Comparison of ENCODE assay signal across 10 cellular contexts in genomic region chr16:1194665-1195392, GRCh38. TPM values are rescaled to one million over a fixed set of nuclear protein-coding genes. Genes with fewer than 3 reads are reported as not detected.
DNase-seq lines count a peak whose midpoint lies in the region; ATAC-seq, FAIRE-seq and TF ChIP-seq lines count a peak whose summit lies in the region.
"Had no signal": no experiment of that assay in that cellular context is flagged by ENCODE, and none has a peak within 500 bp of the region (broad histone marks: within the 10 kb centered on the region; RNA-seq: fewer than 3 reads in every experiment).

No MANE protein-coding gene starts in this region.

- no peaks in the 10 kb centered on the region for H3K4me1 ChIP-seq in adipocyte (ENCODE audit: control insufficient read depth, insufficient read depth, low read length)
- H3K4me1 ChIP-seq: SJSA1 had no signal

- DNase-seq in GM12891 (ENCODE audit: insufficient read length, low spot score), result peak; percentile 64
- DNase-seq in adipocyte (ENCODE audit: low read depth), result peak; percentile 45
- DNase-seq in left lobe of liver (ENCODE audit: low spot score), result no peak
- no peak for DNase-seq in effector CD8-positive, alpha-beta T cell (lab: John Stamatoyannopoulos, UW)
- no peak for DNase-seq in C1 segment of cervical spinal cord (lab: John Stamatoyannopoulos, UW)
- DNase-seq in effector CD4-positive, alpha-beta T cell, result no peak
- DNase-seq in MV-4-11 (lab: John Stamatoyannopoulos, UW), result no peak

- H3K9me3 ChIP-seq in adipocyte (ENCODE audit: control insufficient read depth, low read length), result no peaks in the 10 kb centered on the region
- H3K9me3 ChIP-seq: SJSA1 had no signal

- no peak for FAIRE-seq in GM12891 (lab: Jason Lieb, UNC)
- FAIRE-seq: frontal cortex had no signal

- peak; percentile 86 for TF ChIP-seq CTCF in 22Rv1 (IDR thresholded peaks at IDR 0.05)

- no peaks in the 10 kb centered on the region for H3K36me3 ChIP-seq in adipocyte (ENCODE audit: control insufficient read depth, insufficient read depth, low read length, severe bottlenecking)
- H3K36me3 ChIP-seq: SJSA1 had no signal

- peaks cover 8% of the 10 kb centered on the region for H3K27me3 ChIP-seq in adipocyte (replicated peaks; ENCODE audit: control insufficient read depth, insufficient read depth, low read length)

- no peak overlapping the region for H3K9ac ChIP-seq in adipocyte (ENCODE audit: low read length)

- H3K27ac ChIP-seq in 22Rv1, result no peak overlapping the region
- H3K27ac ChIP-seq: SJSA1 had no signal

- no peak for TF ChIP-seq POLR2A in GM12891 (IDR thresholded peaks at IDR 0.05; ENCODE audit: low read depth, low read length)

- peak; percentile 39 for ATAC-seq in left lobe of liver

- H3K4me3 ChIP-seq in adipocyte (ENCODE audit: low read length), result no peak overlapping the region
- H3K4me3 ChIP-seq: SJSA1 had no signal

TF ChIP-seq in GM12891, 5 proteins besides CTCF, POLR2A, EP300 and RAD21:
- no peak for TF ChIP-seq SPI1 (IDR thresholded peaks at IDR 0.05; ENCODE audit: low read depth, low read length)
- no peak for TF ChIP-seq POLR2AphosphoS5 (IDR thresholded peaks at IDR 0.05; ENCODE audit: low read depth, low read length)
- no peak for TF ChIP-seq TAF1 (IDR thresholded peaks at IDR 0.05; ENCODE audit: low read depth, low read length)
- TF ChIP-seq POU2F2 (IDR thresholded peaks at IDR 0.05; ENCODE audit: low read depth, low read length), result no peak
- no peak for TF ChIP-seq PAX5 (IDR thresholded peaks at IDR 0.05; ENCODE audit: insufficient read depth, low read length, severe bottlenecking)
TF ChIP-seq in GM12891: peak in this region for 0.

RNA-seq across cellular contexts. Expression of gene TPSG1, which starts 30.2 kb away (rescaled TPM):
- polyA plus RNA-seq in GM12891 (2012; ENCODE audit: low read depth, missing spikeins), result not detected
- total RNA-seq in left lobe of liver, result 0.15 TPM
- total RNA-seq: frontal cortex, SJSA1 had no signal

RNA-seq across cellular contexts. Expression of gene TPSB2, which starts 35.2 kb away (rescaled TPM):
- not detected for polyA plus RNA-seq in GM12891 (2012; ENCODE audit: low read depth, missing spikeins)
- total RNA-seq in left lobe of liver, result 1.6 TPM
- total RNA-seq: frontal cortex, SJSA1 had no signal

RNA-seq across cellular contexts. Expression of gene CACNA1H, which starts 41.9 kb away (rescaled TPM):
- 0.14 TPM for polyA plus RNA-seq in GM12891 (2012; ENCODE audit: low read depth, missing spikeins)
- 4.2 TPM for total RNA-seq in left lobe of liver
- total RNA-seq: SJSA1 had no signal

RNA-seq across cellular contexts. Expression of gene TPSAB1, which starts 45.7 kb away (rescaled TPM):
- polyA plus RNA-seq in GM12891 (2012; ENCODE audit: low read depth, missing spikeins), result not detected
- total RNA-seq in left lobe of liver, result 1.6 TPM
- total RNA-seq: frontal cortex, SJSA1 had no signal

Comparison
In these comparisons a context has a peak if more than half of its experiments do, and no peak if none do; other contexts are left out.
1. DNase-seq: peak in GM12891 (single experiment) and adipocyte (single experiment); none in left lobe of liver (single experiment), effector CD8-positive, alpha-beta T cell (single experiment), C1 segment of cervical spinal cord (0 of 14), effector CD4-positive, alpha-beta T cell (single experiment) and MV-4-11 (single experiment).